Comparison of ENCODE assay signal across 1 cellular context in the genomic region with DNA sequence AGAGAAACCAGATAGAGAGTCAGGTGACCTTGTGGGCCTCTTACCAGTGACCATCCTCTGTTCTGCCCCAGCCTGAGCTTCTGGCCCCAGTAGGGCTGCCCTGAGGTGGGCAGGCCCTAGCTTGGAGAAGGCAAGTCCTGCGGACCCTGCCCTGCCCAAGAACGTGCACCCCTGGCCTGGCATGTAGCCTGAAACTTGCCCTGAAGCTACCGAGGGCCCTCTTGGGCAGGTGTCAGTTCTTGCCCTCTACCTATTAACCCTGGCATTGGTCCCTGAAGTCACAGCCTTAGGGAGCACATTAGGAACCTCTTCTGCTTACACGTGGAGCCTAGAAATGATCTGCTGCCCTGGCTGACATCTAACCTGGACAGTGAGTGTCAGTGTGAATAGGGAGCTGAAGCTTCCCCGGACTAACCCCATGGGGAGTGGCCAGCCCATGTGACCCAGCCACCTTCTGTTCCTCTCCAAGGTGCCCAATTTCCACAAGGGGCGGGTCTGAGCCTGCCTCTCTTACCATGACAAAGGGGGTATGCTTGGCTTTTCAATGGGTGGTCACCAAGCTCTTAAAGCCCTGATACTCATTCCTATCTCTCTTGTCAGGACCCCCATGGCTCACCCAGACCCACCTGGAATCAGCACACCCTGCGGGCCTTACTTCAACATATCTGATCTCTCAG.
TF ChIP-seq lines count a peak whose summit lies in the region.

No MANE protein-coding gene starts in this region.

TF ChIP-seq in GM23338, 12 proteins besides CTCF, POLR2A, EP300 and RAD21 (continued from another document):
- TF ChIP-seq CREB1 (CRISPR knock-in tag; IDR thresholded peaks at IDR 0.05; ENCODE audit: low read depth) (no peak), POLR2AphosphoS5 (IDR thresholded peaks at IDR 0.05; ENCODE audit: low read depth) (no peak), ZNF331 (CRISPR knock-in tag; IDR thresholded peaks at IDR 0.05; ENCODE audit: low read depth) (no peak), EZH2 (IDR thresholded peaks at IDR 0.05; ENCODE audit: low read depth, unreplicated experiment) (no peak), ZNF462 (CRISPR knock-in tag; IDR thresholded peaks at IDR 0.05) (no peak)
TF ChIP-seq in GM23338: peak in this region for 0.
